Comparison of ENCODE assay signal across 1 cellular context in genomic region chr6:43490523-43490939, GRCh38.
TF ChIP-seq lines count a peak whose summit lies in the region.

No MANE protein-coding gene starts in this region.

TF ChIP-seq in HepG2, 621 proteins besides CTCF, POLR2A, EP300 and RAD21 (continued from another document and continues in another):
- TF ChIP-seq FOXO4 (CRISPR knock-in tag; conservative IDR thresholded peaks at IDR 0.05) (no peak), MED13 (CRISPR knock-in tag; IDR thresholded peaks at IDR 0.05) (no peak), CEBPZ (IDR thresholded peaks at IDR 0.05; ENCODE audit: low read length) (no peak), ARNTL (CRISPR knock-in tag; IDR thresholded peaks at IDR 0.05) (no peak), KMT2A (CRISPR knock-in tag; IDR thresholded peaks at IDR 0.05) (no peak), KLF12 (CRISPR knock-in tag; IDR thresholded peaks at IDR 0.05; ENCODE audit: borderline replicate concordance) (no peak), ZNF512 (CRISPR knock-in tag; IDR thresholded peaks at IDR 0.05) (no peak), PITX1 (CRISPR knock-in tag; IDR thresholded peaks at IDR 0.05) (no peak; the same call in 1 of the 2 replicates), TCF7 (IDR thresholded peaks at IDR 0.05; ENCODE audit: low read depth) (0 out of 2 replicates have a peak, but pooled peaks have one; percentile 7), TRIM24 (CRISPR knock-in tag; IDR thresholded peaks at IDR 0.05) (no peak), USF2 (IDR thresholded peaks at IDR 0.05; ENCODE audit: low read depth, low read length) (no peak), USF2 (CRISPR knock-in tag; IDR thresholded peaks at IDR 0.05; ENCODE audit: borderline replicate concordance) (no peak), ZNF883 (CRISPR knock-in tag; IDR thresholded peaks at IDR 0.05; ENCODE audit: not compliant biosample characterization) (no peak), ZNF670 (CRISPR knock-in tag; IDR thresholded peaks at IDR 0.05; ENCODE audit: borderline replicate concordance) (no peak), MAFF (IDR thresholded peaks at IDR 0.05; ENCODE audit: low read depth, low read length) (no peak), ZNF264 (CRISPR knock-in tag; IDR thresholded peaks at IDR 0.05) (peak; percentile 99), TERF1 (CRISPR knock-in tag; IDR thresholded peaks at IDR 0.05) (no peak), ZNF549 (CRISPR knock-in tag; IDR thresholded peaks at IDR 0.05) (no peak), ZNF609 (CRISPR knock-in tag; IDR thresholded peaks at IDR 0.05; ENCODE audit: borderline replicate concordance) (no peak; the same call in 1 of the 2 replicates), ZC3H13 (CRISPR knock-in tag; IDR thresholded peaks at IDR 0.05) (0 out of 2 replicates have a peak, but pooled peaks have one; percentile 72), DMAP1 (CRISPR knock-in tag; IDR thresholded peaks at IDR 0.05) (no peak), AFF4 (CRISPR knock-in tag; IDR thresholded peaks at IDR 0.05) (no peak), ZNF331 (CRISPR knock-in tag; IDR thresholded peaks at IDR 0.05) (peak; percentile 47), CREM (IDR thresholded peaks at IDR 0.05) (peak; percentile 83), CREM (CRISPR knock-in tag; IDR thresholded peaks at IDR 0.05) (no peak), UBTF (CRISPR knock-in tag; IDR thresholded peaks at IDR 0.05) (no peak), ZNF878 (CRISPR knock-in tag; IDR thresholded peaks at IDR 0.05) (peak; percentile 81; the same call in 1 of the 2 replicates), ZNF205 (CRISPR knock-in tag; IDR thresholded peaks at IDR 0.05) (no peak)
